ENCODE assay signal across 9 cellular contexts in the genomic region with DNA sequence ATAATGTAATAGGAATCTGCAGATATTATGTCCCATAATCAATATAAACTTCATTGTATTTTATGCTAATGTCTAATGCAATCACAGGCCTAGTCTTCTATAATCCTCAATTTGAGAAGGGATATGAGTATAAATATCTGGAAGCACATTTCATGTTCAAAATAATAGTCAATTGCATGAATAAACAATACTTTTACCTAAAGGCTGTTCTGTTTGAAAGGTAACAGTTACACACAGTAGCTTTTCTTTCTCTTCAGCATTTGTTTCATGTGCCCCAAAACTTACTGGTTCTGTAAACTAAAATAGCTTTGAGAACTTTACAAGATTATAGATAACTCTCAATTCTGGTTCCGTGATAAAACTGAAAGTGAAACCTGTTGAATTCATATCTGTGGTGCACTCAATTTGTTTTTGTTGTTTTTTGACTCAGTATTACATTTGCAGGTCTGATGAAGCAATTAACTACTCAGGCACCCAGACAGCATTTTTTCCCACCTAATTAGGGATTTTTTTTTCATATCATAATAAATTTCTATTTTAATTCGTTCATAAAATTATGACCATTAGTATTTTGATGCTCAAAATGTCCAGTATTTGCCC.
A peak's percentile ranks its signal among the peaks of the same experiment; 100 is the strongest.
DNase-seq lines count a peak whose midpoint lies in the region; ATAC-seq, FAIRE-seq and TF ChIP-seq lines count a peak whose summit lies in the region.
"Had no signal": no experiment of that assay in that cellular context is flagged by ENCODE, and none has a peak within 500 bp of the region (broad histone marks: within the 10 kb centered on the region; RNA-seq: fewer than 3 reads in every experiment).

No MANE protein-coding gene starts in this region.

- H3F3A ChIP-seq in SK-N-SH (replicated peaks; ENCODE audit: insufficient read depth) = no peaks in the 10 kb centered on the region

- H3K4me1 ChIP-seq in SK-N-SH (ENCODE audit: control insufficient read depth in 1 of 2, insufficient read depth in 2 of 2, low read depth in 1 of 2, low read length in 1 of 2) (no peaks in the 10 kb centered on the region; a peak in 1 of 4 replicates), keratinocyte (ENCODE audit: control insufficient read depth, extremely low read depth, insufficient read depth, low read length) (no peaks in the 10 kb centered on the region)

- H3K9me2 ChIP-seq in SK-N-SH = no peaks in the 10 kb centered on the region

- no peak for TF ChIP-seq CTCF in SK-N-SH (IDR thresholded peaks at IDR 0.05)
- TF ChIP-seq CTCF in keratinocyte (optimal IDR thresholded peaks at IDR 0.05 in 1 of 3, IDR thresholded peaks at IDR 0.05 in 1 of 3, conservative IDR thresholded peaks at IDR 0.05 in 1 of 3; ENCODE audit: extremely low read depth in 1 of 3, insufficient read depth in 2 of 3, low read length in 3 of 3) = no peak

- no peaks in the 10 kb centered on the region for H3K79me2 ChIP-seq in SK-N-SH (ENCODE audit: insufficient read depth)
- no peaks in the 10 kb centered on the region for H3K79me2 ChIP-seq in keratinocyte (ENCODE audit: control insufficient read depth, insufficient read depth, low read length)

- TF ChIP-seq RAD21 in SK-N-SH (IDR thresholded peaks at IDR 0.05; ENCODE audit: low read length) = no peak

- H3K9me3 ChIP-seq in SK-N-SH (no peaks in the 10 kb centered on the region), keratinocyte (ENCODE audit: control insufficient read depth, low read depth, low read length) (no peaks in the 10 kb centered on the region)
- H3K9me3 ChIP-seq: neutrophil had no signal

- CTCF ChIA-PET in SK-N-SH (lab: Yijun Ruan, JAX) = no interaction called here

- H3K9ac ChIP-seq in SK-N-SH (no peak overlapping the region), keratinocyte (ENCODE audit: control insufficient read depth, extremely low read depth, insufficient read depth, low read length) (peak overlapping the region; percentile 30)

- H3K27me3 ChIP-seq in SK-N-SH (ENCODE audit: insufficient read depth) (no peaks in the 10 kb centered on the region), keratinocyte (ENCODE audit: control insufficient read depth, extremely low read depth, insufficient read depth, low read length) (no peaks in the 10 kb centered on the region)
- H3K27me3 ChIP-seq: neutrophil had no signal

- H3K36me3 ChIP-seq in SK-N-SH (replicated peaks in 1 of 2; ENCODE audit: control insufficient read depth in 1 of 2, insufficient read depth in 2 of 2, low read length in 1 of 2) (no peaks in the 10 kb centered on the region), keratinocyte (ENCODE audit: control insufficient read depth in 2 of 2, extremely low read depth in 1 of 2, insufficient read depth in 2 of 2, low read length in 2 of 2) (no peaks in the 10 kb centered on the region)
- H3K36me3 ChIP-seq: neutrophil had no signal

- ATAC-seq in GM18907 (IDR thresholded peaks at IDR 0.05; ENCODE audit: unreplicated experiment) (peak; percentile 83), HG02840 (IDR thresholded peaks at IDR 0.05; ENCODE audit: low FRiP score, unreplicated experiment) (peak; percentile 58)

- POLR2A ChIA-PET in SK-N-SH (lab: Yijun Ruan, JAX) = no interaction called here

- dilution Hi-C loops in keratinocyte (cut with MboI; ENCODE audit: extremely low pct_ligation_motif_present, low sequenced_read_pairs) = no loop called here

- peak overlapping the region; percentile 80 for H2AFZ ChIP-seq in SK-N-SH (ENCODE audit: low read depth)
- H2AFZ ChIP-seq in keratinocyte (ENCODE audit: control insufficient read depth, low read length) = peak overlapping the region; percentile 90

- H3K9me1 ChIP-seq in keratinocyte (ENCODE audit: control insufficient read depth, extremely low read depth, insufficient read depth, low read length) = no peaks in the 10 kb centered on the region

- H3K4me2 ChIP-seq in SK-N-SH (peak overlapping the region; percentile 71), keratinocyte (ENCODE audit: control insufficient read depth, extremely low read depth, insufficient read depth, low read depth, low read length) (peak overlapping the region; percentile 59)

- WGBS in SK-N-SH (ENCODE audit: low lambda C conversion rate) = 3% methylated on average over 2 of the region's 2 CpGs

- DNase-seq in SK-N-SH (no peak), keratinocyte (ENCODE audit: low read depth, low spot score) (no peak), SHP77 (lab: John Stamatoyannopoulos, UW) (no peak), cerebellar nuclear complex (lab: John Stamatoyannopoulos, UW) (no peak), hepatic stellate cell (ENCODE audit: low spot score) (no peak), hypothalamus (lab: John Stamatoyannopoulos, UW) (no peak)

- H3K4me3 ChIP-seq in SK-N-SH (ENCODE audit: low read depth in 2 of 2, low read length in 1 of 2) (peak overlapping the region; percentile 32 to 35; a peak in 3 of 4 replicates), keratinocyte (ENCODE audit: control insufficient read depth in 2 of 3, extremely low read depth in 1 of 3, insufficient read depth in 2 of 3, low read depth in 1 of 3, low read length in 3 of 3) (peak overlapping the region in 2 of 3 experiments; percentile 50 to 64)

- H3K27ac ChIP-seq in SK-N-SH (ENCODE audit: low read depth in 2 of 2, low read length in 1 of 2) (peak overlapping the region in 1 of 2 experiments; percentile 58; a peak in 2 of 4 replicates), keratinocyte (ENCODE audit: control insufficient read depth, insufficient read depth, low read length) (no peak overlapping the region)
- H3K27ac ChIP-seq: neutrophil had no signal

- no peak for TF ChIP-seq EP300 in SK-N-SH (IDR thresholded peaks at IDR 0.05; ENCODE audit: borderline replicate concordance in 1 of 2, low read depth in 1 of 2, low read length in 1 of 2)

- H4K20me1 ChIP-seq in SK-N-SH (ENCODE audit: insufficient read depth) = no peaks in the 10 kb centered on the region
- no peaks in the 10 kb centered on the region for H4K20me1 ChIP-seq in keratinocyte (ENCODE audit: control insufficient read depth, extremely low read depth, insufficient read depth, low read length)

- peak; percentile 55 for FAIRE-seq in keratinocyte (lab: Jason Lieb, UNC)

TF ChIP-seq in SK-N-SH, 30 proteins besides CTCF, POLR2A, EP300 and RAD21:
- TF ChIP-seq GATA2 (CRISPR knock-in tag; IDR thresholded peaks at IDR 0.05) (no peak), FOXM1 (IDR thresholded peaks at IDR 0.05; ENCODE audit: low read depth) (no peak), EZH2phosphoT487 (IDR thresholded peaks at IDR 0.05; ENCODE audit: borderline replicate concordance, low read depth) (no peak), JUND (IDR thresholded peaks at IDR 0.05) (no peak), FOSL2 (IDR thresholded peaks at IDR 0.05; ENCODE audit: borderline replicate concordance, low read depth) (no peak), RCOR1 (IDR thresholded peaks at IDR 0.05; ENCODE audit: low read length) (no peak), SMC3 (IDR thresholded peaks at IDR 0.05; ENCODE audit: low read depth, low read length) (no peak), ELF1 (IDR thresholded peaks at IDR 0.05) (no peak), YY1 (IDR thresholded peaks at IDR 0.05; ENCODE audit: low read depth) (no peak), TAF1 (IDR thresholded peaks at IDR 0.05; ENCODE audit: borderline replicate concordance, low read depth, low read length) (no peak), RXRA (IDR thresholded peaks at IDR 0.05; ENCODE audit: borderline replicate concordance, low read depth) (no peak), MXI1 (IDR thresholded peaks at IDR 0.05; ENCODE audit: low read depth, low read length) (no peak), NFIC (IDR thresholded peaks at IDR 0.05; ENCODE audit: borderline replicate concordance) (no peak), NRF1 (IDR thresholded peaks at IDR 0.05; ENCODE audit: low read depth, low read length) (no peak), SIN3A (IDR thresholded peaks at IDR 0.05; ENCODE audit: borderline replicate concordance, low read depth, low read length) (no peak)
- TF ChIP-seq, protein P1, sequence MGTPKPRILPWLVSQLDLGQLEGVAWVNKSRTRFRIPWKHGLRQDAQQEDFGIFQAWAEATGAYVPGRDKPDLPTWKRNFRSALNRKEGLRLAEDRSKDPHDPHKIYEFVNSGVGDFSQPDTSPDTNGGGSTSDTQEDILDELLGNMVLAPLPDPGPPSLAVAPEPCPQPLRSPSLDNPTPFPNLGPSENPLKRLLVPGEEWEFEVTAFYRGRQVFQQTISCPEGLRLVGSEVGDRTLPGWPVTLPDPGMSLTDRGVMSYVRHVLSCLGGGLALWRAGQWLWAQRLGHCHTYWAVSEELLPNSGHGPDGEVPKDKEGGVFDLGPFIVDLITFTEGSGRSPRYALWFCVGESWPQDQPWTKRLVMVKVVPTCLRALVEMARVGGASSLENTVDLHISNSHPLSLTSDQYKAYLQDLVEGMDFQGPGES (IDR thresholded peaks at IDR 0.05; ENCODE audit: low read depth, low read length) = no peak
- TF ChIP-seq, protein P2, sequence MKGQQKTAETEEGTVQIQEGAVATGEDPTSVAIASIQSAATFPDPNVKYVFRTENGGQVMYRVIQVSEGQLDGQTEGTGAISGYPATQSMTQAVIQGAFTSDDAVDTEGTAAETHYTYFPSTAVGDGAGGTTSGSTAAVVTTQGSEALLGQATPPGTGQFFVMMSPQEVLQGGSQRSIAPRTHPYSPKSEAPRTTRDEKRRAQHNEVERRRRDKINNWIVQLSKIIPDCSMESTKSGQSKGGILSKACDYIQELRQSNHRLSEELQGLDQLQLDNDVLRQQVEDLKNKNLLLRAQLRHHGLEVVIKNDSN (IDR thresholded peaks at IDR 0.05; ENCODE audit: borderline replicate concordance, low read depth) = no peak
- TF ChIP-seq, protein P3, sequence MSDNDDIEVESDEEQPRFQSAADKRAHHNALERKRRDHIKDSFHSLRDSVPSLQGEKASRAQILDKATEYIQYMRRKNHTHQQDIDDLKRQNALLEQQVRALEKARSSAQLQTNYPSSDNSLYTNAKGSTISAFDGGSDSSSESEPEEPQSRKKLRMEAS (IDR thresholded peaks at IDR 0.05; ENCODE audit: low read depth) = no peak
- TF ChIP-seq, protein P4, sequence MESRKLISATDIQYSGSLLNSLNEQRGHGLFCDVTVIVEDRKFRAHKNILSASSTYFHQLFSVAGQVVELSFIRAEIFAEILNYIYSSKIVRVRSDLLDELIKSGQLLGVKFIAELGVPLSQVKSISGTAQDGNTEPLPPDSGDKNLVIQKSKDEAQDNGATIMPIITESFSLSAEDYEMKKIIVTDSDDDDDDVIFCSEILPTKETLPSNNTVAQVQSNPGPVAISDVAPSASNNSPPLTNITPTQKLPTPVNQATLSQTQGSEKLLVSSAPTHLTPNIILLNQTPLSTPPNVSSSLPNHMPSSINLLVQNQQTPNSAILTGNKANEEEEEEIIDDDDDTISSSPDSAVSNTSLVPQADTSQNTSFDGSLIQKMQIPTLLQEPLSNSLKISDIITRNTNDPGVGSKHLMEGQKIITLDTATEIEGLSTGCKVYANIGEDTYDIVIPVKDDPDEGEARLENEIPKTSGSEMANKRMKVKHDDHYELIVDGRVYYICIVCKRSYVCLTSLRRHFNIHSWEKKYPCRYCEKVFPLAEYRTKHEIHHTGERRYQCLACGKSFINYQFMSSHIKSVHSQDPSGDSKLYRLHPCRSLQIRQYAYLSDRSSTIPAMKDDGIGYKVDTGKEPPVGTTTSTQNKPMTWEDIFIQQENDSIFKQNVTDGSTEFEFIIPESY (IDR thresholded peaks at IDR 0.05; ENCODE audit: borderline replicate concordance, low read depth) = no peak
